In genomic region chr4:139921551-139922184, GRCh38 we compare ENCODE assay signal across 1 cellular context.
TF ChIP-seq lines count a peak whose summit lies in the region.

No MANE protein-coding gene starts in this region.

TF ChIP-seq in IMR-90, 13 proteins besides CTCF, POLR2A, EP300 and RAD21:
- no peak for TF ChIP-seq MAZ (IDR thresholded peaks at IDR 0.05; ENCODE audit: borderline replicate concordance, low read depth, low read length)
- TF ChIP-seq SMC3 (IDR thresholded peaks at IDR 0.05; ENCODE audit: low read depth, low read length), result no peak
- TF ChIP-seq CEBPB (IDR thresholded peaks at IDR 0.05; ENCODE audit: low read depth, low read length), result no peak
- TF ChIP-seq CHD1 (IDR thresholded peaks at IDR 0.05; ENCODE audit: low read depth, low read length), result no peak
- TF ChIP-seq RCOR1 (IDR thresholded peaks at IDR 0.05; ENCODE audit: insufficient replicate concordance, low read length), result no peak
